Comparison of ENCODE assay signal across 8 cellular contexts in genomic region chr11:102934735-102935134, GRCh38. TPM values are rescaled to one million over a fixed set of nuclear protein-coding genes. Genes with fewer than 3 reads are reported as not detected.
"Had no signal": no experiment of that assay in that cellular context is flagged by ENCODE, and none has a peak within 500 bp of the region (broad histone marks: within the 10 kb centered on the region; RNA-seq: fewer than 3 reads in every experiment).

No MANE protein-coding gene starts in this region.

- H3K27ac Mint-ChIP-seq: HFFc6 had no signal

- H3K4me3 ChIP-seq: GM23248, HAP-1, K562 had no signal

- H3K27ac ChIP-seq: GM23248 had no signal

- H3K4me1 ChIP-seq: HAP-1 had no signal

- H3K9me3 ChIP-seq: HAP-1 had no signal

- H3K9me3 Mint-ChIP-seq: HFFc6 had no signal

- DNase-seq: GM23248, HFFc6, IMR-90, KG1 had no signal

- H3K36me3 ChIP-seq: HAP-1 had no signal

- H3K9ac ChIP-seq: GM23248 had no signal

- H2AFZ ChIP-seq: GM23248 had no signal

- H3K4me3 Mint-ChIP-seq: HFFc6 had no signal

RNA-seq across cellular contexts. Expression of gene MMP13, which starts 20.8 kb away (rescaled TPM):
- total RNA-seq: GM23248, H1, HFFc6, HT-29, IMR-90, K562 had no signal
- polyA plus RNA-seq: GM23248, H1, IMR-90, K562 had no signal

RNA-seq across cellular contexts. Expression of gene MMP12, which starts 60.0 kb away (rescaled TPM):
- total RNA-seq: H1, HT-29, IMR-90, K562 had no signal
- polyA plus RNA-seq: H1, IMR-90, K562 had no signal
